Comparison of ENCODE assay signal across 8 cellular contexts in the genomic region with DNA sequence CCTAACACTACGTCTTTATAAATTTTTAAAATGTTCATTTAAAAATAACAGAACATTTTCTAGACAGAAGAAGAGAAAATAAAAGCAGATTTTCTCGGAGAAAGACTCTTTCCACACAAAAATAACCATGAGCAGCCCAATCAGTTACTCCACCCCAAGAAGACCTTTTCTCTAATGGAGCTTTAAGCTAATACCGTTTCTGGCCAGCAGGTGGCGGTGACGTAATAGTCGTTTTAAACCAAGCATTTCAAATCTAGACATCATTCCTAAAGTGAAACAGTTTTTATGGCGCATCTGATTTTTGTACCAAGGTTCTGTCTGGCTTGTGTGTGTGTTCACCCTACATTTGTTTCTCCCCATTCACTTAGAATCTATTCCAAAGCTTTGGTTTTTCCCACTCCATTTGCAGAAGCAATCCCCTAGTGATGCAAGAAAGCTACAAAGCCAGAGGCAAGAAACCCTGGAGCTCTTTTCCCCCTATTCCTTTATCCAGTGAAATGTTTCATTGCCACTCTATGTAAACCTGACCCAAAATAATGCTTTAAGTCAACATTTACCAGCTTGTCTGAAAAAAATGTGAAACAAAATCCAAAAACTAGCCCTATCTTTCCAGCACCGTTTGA.
DNase-seq lines count a peak whose midpoint lies in the region; ATAC-seq and TF ChIP-seq lines count a peak whose summit lies in the region.

No MANE protein-coding gene starts in this region.

- H3K27me3 ChIP-seq in effector memory CD4-positive, alpha-beta T cell (replicated peaks; ENCODE audit: control insufficient read depth, insufficient read depth, low read length, poor library complexity, severe bottlenecking) = no peaks in the 10 kb centered on the region

- no peaks in the 10 kb centered on the region for H3K36me3 ChIP-seq in effector memory CD4-positive, alpha-beta T cell (ENCODE audit: control insufficient read depth, insufficient read depth, low read length)

- TF ChIP-seq POLR2A in GM18505 (IDR thresholded peaks at IDR 0.05; ENCODE audit: borderline replicate concordance, extremely low read depth, insufficient read depth, insufficient read length) = no peak

- DNase-seq in A172 (ENCODE audit: low spot score) (peak; percentile 67), NCI-H526 (lab: John Stamatoyannopoulos, UW) (peak; percentile 46 to 84), midbrain (lab: John Stamatoyannopoulos, UW) (peak; percentile 84)
- peak; percentile 79 to 82 for DNase-seq in activated CD4-positive, alpha-beta T cell treated with anti-CD3 and anti-CD28 coated beads, Interleukin-2, amount 50 U/mL, for 48 hours
- DNase-seq in effector memory CD4-positive, alpha-beta T cell = peak in 2 of 3 donors; percentile 2 to 38
- DNase-seq in stimulated activated CD8-positive, alpha-beta memory T cell treated with anti-CD3 and anti-CD28 coated beads, Interleukin-2, amount 100 ng/mL, for 48 hours (ENCODE audit: low read depth in 2 of 2) = peak; percentile 40 to 58

- ATAC-seq in GM18505 (IDR thresholded peaks at IDR 0.05; ENCODE audit: unreplicated experiment) = peak; percentile 73
- ATAC-seq in HG03354 (IDR thresholded peaks at IDR 0.05; ENCODE audit: poor library complexity, severe bottlenecking, unreplicated experiment) = peak; percentile 91

- no peaks in the 10 kb centered on the region for H3K9me3 ChIP-seq in effector memory CD4-positive, alpha-beta T cell (ENCODE audit: control insufficient read depth, low read length)

- no peak overlapping the region for H3K27ac ChIP-seq in effector memory CD4-positive, alpha-beta T cell (ENCODE audit: insufficient read depth, low read length, poor library complexity, severe bottlenecking)

- H3K4me3 ChIP-seq in effector memory CD4-positive, alpha-beta T cell (ENCODE audit: insufficient read depth, low read depth, low read length, poor library complexity, severe bottlenecking) = no peak overlapping the region

- H3K4me1 ChIP-seq in effector memory CD4-positive, alpha-beta T cell (ENCODE audit: control insufficient read depth, insufficient read depth, low read length, poor library complexity, severe bottlenecking) = no peaks in the 10 kb centered on the region

Comparison
In these comparisons a context has a peak if more than half of its experiments do, and no peak if none do; other contexts are left out.
1. DNase-seq: peak in every context shown above with its lines; median percentile 84 in midbrain; 80 in activated CD4-positive, alpha-beta T cell treated with anti-CD3 and anti-CD28 coated beads, Interleukin-2, amount 50 U/mL, for 48 hours; 67 in A172; 65 in NCI-H526; 49 in stimulated activated CD8-positive, alpha-beta memory T cell treated with anti-CD3 and anti-CD28 coated beads, Interleukin-2, amount 100 ng/mL, for 48 hours; 20 in effector memory CD4-positive, alpha-beta T cell.